8 cellular contexts compared by ENCODE assay signal in the genomic region with DNA sequence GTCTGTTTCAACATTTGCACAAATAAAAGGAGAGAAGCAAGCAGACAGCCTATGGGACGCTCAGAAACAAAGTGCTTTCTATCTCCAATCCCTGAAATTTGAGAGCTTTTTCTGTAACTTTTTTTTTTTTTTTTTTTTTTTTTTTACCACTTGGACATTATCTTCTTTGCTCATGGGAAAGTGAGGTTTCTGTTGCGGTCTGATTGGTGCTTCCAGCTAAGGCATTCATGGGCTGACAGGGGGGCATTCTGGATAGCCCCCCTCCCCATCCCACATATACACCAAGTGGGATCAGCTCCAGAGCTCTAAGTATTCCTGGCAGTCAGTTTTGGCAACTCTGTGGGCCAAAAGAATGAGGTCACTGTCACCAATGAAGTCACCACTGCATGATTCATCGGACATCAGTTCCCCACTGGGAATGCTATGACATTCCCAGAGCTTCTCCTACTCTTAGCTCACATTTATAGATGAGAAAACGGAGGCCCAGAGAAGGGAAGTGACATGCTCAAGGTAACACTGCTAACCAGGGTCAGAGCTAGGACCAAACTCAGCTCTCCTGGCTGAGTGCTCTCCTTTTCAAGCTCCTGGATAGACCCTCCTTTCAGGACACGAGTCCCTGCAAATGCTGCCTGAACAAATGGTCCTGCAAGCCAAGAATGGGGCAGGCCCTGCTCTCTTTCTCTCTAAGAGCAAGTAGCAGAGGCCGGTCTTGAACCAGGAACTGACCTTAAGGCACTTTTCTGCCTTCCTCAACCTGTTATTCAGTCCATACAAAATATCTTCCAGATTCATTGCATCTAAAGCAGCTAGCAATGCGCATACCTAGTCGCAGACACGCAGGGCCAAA. TPM values are rescaled to one million over a fixed set of nuclear protein-coding genes. Genes with fewer than 3 reads are reported as not detected.
DNase-seq lines count a peak whose midpoint lies in the region; ATAC-seq and TF ChIP-seq lines count a peak whose summit lies in the region.

No MANE protein-coding gene starts in this region.

- peak; percentile 65 for DNase-seq in BJ (ENCODE audit: low read depth)
- peak; percentile 38 for DNase-seq in LoVo (ENCODE audit: low spot score)
- peak; percentile 40 for DNase-seq in midbrain (lab: John Stamatoyannopoulos, UW)
- DNase-seq in NCI-H146 (lab: John Stamatoyannopoulos, UW), result no peak
- DNase-seq in NOMO-1 (lab: John Stamatoyannopoulos, UW; ENCODE audit: unreplicated experiment in 2 of 2), result no peak

- 0 out of 2 replicates have a peak, but pooled peaks cover 2% of the 10 kb centered on the region for H3K36me3 ChIP-seq in BJ (ENCODE audit: control insufficient read depth, insufficient read depth, low read length)

- TF ChIP-seq CTCF in BJ (IDR thresholded peaks at IDR 0.05; ENCODE audit: insufficient read depth, low read depth, low read length), result no peak

- no peaks in the 10 kb centered on the region for H3K27me3 ChIP-seq in BJ (ENCODE audit: control insufficient read depth, insufficient read depth, low read length)

- peak overlapping the region; percentile 78 for H3K27ac ChIP-seq in cingulate gyrus (ENCODE audit: low read depth, low read length)

- no peak overlapping the region for H3K4me3 ChIP-seq in BJ (ENCODE audit: low read depth, low read length)

- CTCF ChIA-PET in BJ (lab: Yijun Ruan, JAX), result interaction anchor here (0.6 to 1.1 kb wide), 5 partner anchors 35 to 53 kb away, joined by 3 to 4 read pairs (median 3); no protein-coding TSS in a partner anchor

- ATAC-seq in GM19035 (IDR thresholded peaks at IDR 0.05; ENCODE audit: unreplicated experiment), result no peak
- no peak for ATAC-seq in HG03097 (IDR thresholded peaks at IDR 0.05; ENCODE audit: low FRiP score, unreplicated experiment)

- POLR2A ChIA-PET in BJ (lab: Charles Lee), result no interaction called here

RNA-seq across cellular contexts. Expression of a gene that starts 1.6 kb away (rescaled TPM):
- polyA plus RNA-seq in BJ (2011; rRNA removed), result 43.5 and 71.4 TPM in 2 replicates
- polyA minus RNA-seq in BJ (2011; rRNA and poly(A)+ RNA removed), result 39.1 and 40.1 TPM in 2 replicates

RNA-seq across cellular contexts. Expression of a gene that starts 1.7 kb away (rescaled TPM):
- polyA plus RNA-seq in BJ (2011; rRNA removed), result 5.1 and 6.4 TPM in 2 replicates
- polyA minus RNA-seq in BJ (2011; rRNA and poly(A)+ RNA removed), result 6.4 and 6.8 TPM in 2 replicates

Comparison
In these comparisons a context has a peak if more than half of its experiments do, and no peak if none do; other contexts are left out.
1. DNase-seq: peak in BJ (single experiment), LoVo (single experiment) and midbrain (single experiment); none in NCI-H146 (single experiment) and NOMO-1 (0 of 2).